In genomic region chr7:4552985-4553384, GRCh38 we compare ENCODE assay signal across 30 cellular contexts.
"Had no signal": no experiment of that assay in that cellular context is flagged by ENCODE, and none has a peak within 500 bp of the region (broad histone marks: within the 10 kb centered on the region; RNA-seq: fewer than 3 reads in every experiment).

No MANE protein-coding gene starts in this region.

- ATAC-seq: naive thymus-derived CD8-positive, alpha-beta T cell; natural killer cell treated with Interleukin-12 subunit alpha and Interleukin-12 subunit beta and Interleukin-15 and Interleukin-18, amount 100 ng/mL, for 72 hours; psoas muscle; right cardiac atrium; sciatic nerve; stimulated activated memory B cell treated with anti-CD40 and anti-IgM and Interleukin-4, amounts not matched to agents 10 μg/mL and 1 μg/mL and 100 μg/mL, for 72 hours; stimulated activated naive CD8-positive, alpha-beta T cell treated with anti-CD3 and anti-CD28 coated beads, Interleukin-15, amount 100 ng/mL, for 72 hours; stimulated activated naive CD8-positive, alpha-beta T cell treated with anti-CD3 and anti-CD28 coated beads, Interleukin-15, Interleukin-2, amounts not matched to agents 100 U/mL and 50 U/mL, for 24 hours; upper lobe of right lung had no signal

- H3K79me2 ChIP-seq: parathyroid adenoma had no signal

- H3K9ac ChIP-seq: parathyroid adenoma had no signal

- H3K27me3 ChIP-seq: neutrophil, ovary, suprapubic skin, testis, transverse colon, upper lobe of right lung, uterus had no signal

- H3K36me3 ChIP-seq: neutrophil, ovary, spleen, suprapubic skin, tibial artery, transverse colon, upper lobe of right lung, uterus had no signal

- H2AFZ ChIP-seq: parathyroid adenoma had no signal

- H3K4me2 ChIP-seq: smooth muscle cell had no signal

- H3K4me1 ChIP-seq: parathyroid adenoma, psoas muscle, spleen, suprapubic skin, testis, tibial artery, transverse colon, upper lobe of right lung, uterus had no signal

- H3K27ac ChIP-seq: neutrophil, ovary, parathyroid adenoma, psoas muscle, skin epidermis, spleen, suprapubic skin, testis, tibial artery, transverse colon, upper lobe of right lung, uterus had no signal

- H3K9me3 ChIP-seq: neutrophil, testis, uterus had no signal

- H3K4me3 ChIP-seq: ovary, psoas muscle, skin epidermis, smooth muscle cell, spleen, suprapubic skin, testis, tibial artery, transverse colon, upper lobe of right lung, uterus had no signal

- DNase-seq: naive thymus-derived CD8-positive, alpha-beta T cell; nephron progenitor cell; nucleus accumbens; ovary; posterior cingulate gyrus; psoas muscle; right cardiac atrium; spleen; stimulated activated CD4-positive, alpha-beta T cell treated with anti-CD3 and anti-CD28 coated beads, Interleukin-12 subunit alpha, Interleukin-12 subunit beta, amount 100 ng/mL, for 4 hours; stimulated activated CD4-positive, alpha-beta T cell treated with anti-CD3 and anti-CD28 coated beads, Interleukin-1b, Interleukin-23, amount 100 ng/mL, for 48 hours; stimulated activated CD4-positive, alpha-beta T cell treated with anti-CD3 and anti-CD28 coated beads, Interleukin-4, amount 100 ng/mL, for 1 hour; stimulated activated CD4-positive, alpha-beta T cell treated with anti-CD3 and anti-CD28 coated beads, Interleukin-4, amount 100 ng/mL, for 4 hours; stimulated activated CD8-positive, alpha-beta memory T cell treated with anti-CD3 and anti-CD28 coated beads, Interleukin-4, amount 100 ng/mL, for 48 hours; stimulated activated naive CD4-positive, alpha-beta T cell; stimulated activated naive CD8-positive, alpha-beta T cell treated with anti-CD3 and anti-CD28 coated beads, Interleukin-15, amount 100 ng/mL, for 72 hours; stimulated activated naive CD8-positive, alpha-beta T cell treated with anti-CD3 and anti-CD28 coated beads, Interleukin-15, Interleukin-2, amounts not matched to agents 100 U/mL and 50 U/mL, for 24 hours; substantia nigra; testis; tibial artery; transverse colon; upper lobe of right lung; uterus had no signal
